In genomic region chr18:37567994-37568359, GRCh38 we compare ENCODE assay signal across 17 cellular contexts. TPM values are rescaled to one million over a fixed set of nuclear protein-coding genes. Genes with fewer than 3 reads are reported as not detected.
DNase-seq lines count a peak whose midpoint lies in the region; ATAC-seq and TF ChIP-seq lines count a peak whose summit lies in the region.
"Had no signal": no experiment of that assay in that cellular context is flagged by ENCODE, and none has a peak within 500 bp of the region (broad histone marks: within the 10 kb centered on the region; RNA-seq: fewer than 3 reads in every experiment).

No MANE protein-coding gene starts in this region.

- no peak for DNase-seq in CD4-positive, alpha-beta memory T cell
- DNase-seq in SHP77 treated with DMSO at 0.1 percent for 48 hours (lab: John Stamatoyannopoulos, UW) (no peak), posterior vena cava (ENCODE audit: low spot score) (no peak)
- DNase-seq: activated CD4-positive, alpha-beta memory T cell treated with anti-CD3 and anti-CD28 coated beads for 36 hours; activated naive CD4-positive, alpha-beta T cell treated with Interleukin-2 at 50 U/mL for 16 hours; cerebellar nuclear complex; stimulated activated CD4-positive, alpha-beta T cell treated with anti-CD3 and anti-CD28 coated beads, Interleukin-1b, Interleukin-23, amount 100 ng/mL, for 48 hours had no signal

- no peak overlapping the region for H3K27ac Mint-ChIP-seq in CD4-positive, alpha-beta memory T cell
- H3K27ac Mint-ChIP-seq in nephron = no peak overlapping the region
- H3K27ac Mint-ChIP-seq: activated CD4-positive, alpha-beta memory T cell treated with anti-CD3 and anti-CD28 coated beads for 36 hours; T-helper 2 cell treated with Interferon-gamma antibody and Interleukin-4, amounts not matched to agents 5 μg/mL and 100 μg/mL, for 36 hours had no signal

- peaks cover 0 to 11% (median 4%) of the 10 kb centered on the region in 8 donors for H3K9me3 Mint-ChIP-seq in CD4-positive, alpha-beta memory T cell
- no peaks in the 10 kb centered on the region for H3K9me3 Mint-ChIP-seq in nephron
- H3K9me3 Mint-ChIP-seq: activated CD4-positive, alpha-beta memory T cell treated with anti-CD3 and anti-CD28 coated beads for 36 hours; T-helper 2 cell treated with Interferon-gamma antibody and Interleukin-4, amounts not matched to agents 5 μg/mL and 100 μg/mL, for 36 hours had no signal

- H3K9me3 ChIP-seq in CD4-positive, alpha-beta memory T cell (ENCODE audit: control insufficient read depth in 1 of 2, low read length in 2 of 2) = no peaks in the 10 kb centered on the region
- no peaks in the 10 kb centered on the region for H3K9me3 ChIP-seq in HUES6 (ENCODE audit: control insufficient read depth, insufficient read depth, low read depth, low read length)

- H3K36me3 ChIP-seq in CD4-positive, alpha-beta memory T cell (ENCODE audit: insufficient read depth, low read length) = no peaks in the 10 kb centered on the region
- H3K36me3 ChIP-seq in HUES6 (ENCODE audit: control insufficient read depth, insufficient read depth, low read length) = no peaks in the 10 kb centered on the region
- H3K36me3 ChIP-seq: BLaER1 had no signal

- peaks cover 6% of the 10 kb centered on the region for H3K4me1 ChIP-seq in CD4-positive, alpha-beta memory T cell (ENCODE audit: insufficient read depth, low read length)
- H3K4me1 ChIP-seq in HUES6 (ENCODE audit: control insufficient read depth, insufficient read depth, low read length) = peaks cover 32% of the 10 kb centered on the region
- H3K4me1 ChIP-seq: BLaER1 had no signal

- intact Hi-C loops in CD4-positive, alpha-beta memory T cell (cut with micrococcal nuclease) = no loop called here
- intact Hi-C loops in posterior vena cava (cut with DNase I) = no loop called here

- H3K4me3 Mint-ChIP-seq in CD4-positive, alpha-beta memory T cell = peak overlapping the region; percentile 46 to 80 (median 62)
- H3K4me3 Mint-ChIP-seq in nephron = peak overlapping the region; percentile 70 to 76 (median 75)
- H3K4me3 Mint-ChIP-seq: activated CD4-positive, alpha-beta memory T cell treated with anti-CD3 and anti-CD28 coated beads for 36 hours; T-helper 2 cell treated with Interferon-gamma antibody and Interleukin-4, amounts not matched to agents 5 μg/mL and 100 μg/mL, for 36 hours had no signal

- no peak overlapping the region for H3K27ac ChIP-seq in CD4-positive, alpha-beta memory T cell (ENCODE audit: low read depth, low read length)
- H3K27ac ChIP-seq in HUES6 (ENCODE audit: low read depth, low read length) = no peak overlapping the region
- H3K27ac ChIP-seq in cingulate gyrus (ENCODE audit: low read depth, low read length) = peak overlapping the region; percentile 29
- H3K27ac ChIP-seq: BLaER1 had no signal

- CTCF ChIA-PET in CD4-positive, alpha-beta memory T cell (lab: Charles Lee; ENCODE audit: partially characterized antibody) = no interaction called here

- no peak overlapping the region for H3K4me3 ChIP-seq in CD4-positive, alpha-beta memory T cell (ENCODE audit: low read length in 2 of 2)
- peak overlapping the region; percentile 64 for H3K4me3 ChIP-seq in HUES6 (ENCODE audit: low read depth, low read length)
- H3K4me3 ChIP-seq: BLaER1 had no signal

- no peak overlapping the region for H3K9ac ChIP-seq in HUES6 (ENCODE audit: low read length)
- H3K9ac ChIP-seq: BLaER1 had no signal

- POLR2A ChIA-PET in CD4-positive, alpha-beta memory T cell (lab: Charles Lee; ENCODE audit: partially characterized antibody) = no interaction called here

- H3K27me3 Mint-ChIP-seq in CD4-positive, alpha-beta memory T cell = peaks cover 50% of the 10 kb centered on the region in 2 donors
- H3K27me3 Mint-ChIP-seq in nephron (ENCODE audit: low read depth) = peaks cover 95% of the 10 kb centered on the region

- TF ChIP-seq CTCF in nephron (IDR thresholded peaks at IDR 0.05; ENCODE audit: unreplicated experiment in 3 of 3) = no peak

- H3K4me1 Mint-ChIP-seq in CD4-positive, alpha-beta memory T cell = peaks cover 8 to 23% (median 10%) of the 10 kb centered on the region in 4 donors
- H3K4me1 Mint-ChIP-seq in nephron = peaks cover 15% of the 10 kb centered on the region

- no peaks in the 10 kb centered on the region for H3K36me3 Mint-ChIP-seq in CD4-positive, alpha-beta memory T cell
- H3K36me3 Mint-ChIP-seq in nephron (ENCODE audit: low read depth) = no peaks in the 10 kb centered on the region
- H3K36me3 Mint-ChIP-seq: activated CD4-positive, alpha-beta memory T cell treated with anti-CD3 and anti-CD28 coated beads for 36 hours had no signal

- ATAC-seq in GM18909 (IDR thresholded peaks at IDR 0.05; ENCODE audit: poor library complexity, unreplicated experiment) (no peak), HG02610 (IDR thresholded peaks at IDR 0.05; ENCODE audit: unreplicated experiment) (no peak)
- ATAC-seq: esophagus mucosa had no signal

- H3K27me3 ChIP-seq in CD4-positive, alpha-beta memory T cell (ENCODE audit: insufficient read depth, low read length) = peaks cover 10% of the 10 kb centered on the region
- H3K27me3 ChIP-seq in HUES6 (ENCODE audit: control insufficient read depth, insufficient read depth, low read length) = peaks cover 90% of the 10 kb centered on the region
- H3K27me3 ChIP-seq: BLaER1 had no signal

RNA-seq across cellular contexts. Expression of gene CELF4, which starts 2.4 kb away (rescaled TPM):
- total RNA-seq in CD4-positive, alpha-beta memory T cell = not detected
- polyA plus RNA-seq in CD4-positive, alpha-beta memory T cell = under 1 TPM in 1 of 2 donors, not detected in 1; 0.23 TPM
- not detected for total RNA-seq in posterior vena cava
- total RNA-seq: activated CD4-positive, alpha-beta memory T cell treated with anti-CD3 and anti-CD28 coated beads for 36 hours; esophagus mucosa; lung microvascular endothelial cell; pulmonary artery endothelial cell had no signal
